In genomic region chr4:189941005-189941450, GRCh38 we compare ENCODE assay signal across 8 cellular contexts. TPM values are rescaled to one million over a fixed set of nuclear protein-coding genes. Genes with fewer than 3 reads are reported as not detected.
DNase-seq lines count a peak whose midpoint lies in the region; ATAC-seq and TF ChIP-seq lines count a peak whose summit lies in the region.

No MANE protein-coding gene starts in this region.

- H3K36me3 ChIP-seq in SK-N-MC (ENCODE audit: insufficient read depth, low read length) (0 out of 2 replicates have a peak, but pooled peaks cover 3% of the 10 kb centered on the region), skeletal muscle satellite cell (ENCODE audit: insufficient read depth, low read length) (no peaks in the 10 kb centered on the region)

- H3K27me3 ChIP-seq in skeletal muscle satellite cell (ENCODE audit: control insufficient read depth, insufficient read depth, low read length), result no peaks in the 10 kb centered on the region

- H3K4me2 ChIP-seq in skeletal muscle satellite cell (ENCODE audit: low read length), result peak overlapping the region; percentile 88

- ATAC-seq in GM21528 (IDR thresholded peaks at IDR 0.05; ENCODE audit: low FRiP score, unreplicated experiment) (peak; percentile 57), GM19467 (IDR thresholded peaks at IDR 0.05; ENCODE audit: unreplicated experiment) (no peak)

- H3K4me3 ChIP-seq in SK-N-MC (peak overlapping the region; percentile 88), foreskin fibroblast (ENCODE audit: low read depth in 1 of 2, low read length in 2 of 2) (peak overlapping the region; percentile 87 to 91), skeletal muscle satellite cell (ENCODE audit: low read length) (peak overlapping the region; percentile 90)

- H3K9ac ChIP-seq in SK-N-MC (ENCODE audit: insufficient read length) (peak overlapping the region; percentile 81), skeletal muscle satellite cell (ENCODE audit: low read depth, low read length) (peak overlapping the region; percentile 90)

- TF ChIP-seq CTCF in foreskin fibroblast (IDR thresholded peaks at IDR 0.05; ENCODE audit: low read depth, low read length), result no peak

- H3K9me3 ChIP-seq in SK-N-MC (ENCODE audit: low read depth, low read length), result no peaks in the 10 kb centered on the region
- no peaks in the 10 kb centered on the region for H3K9me3 ChIP-seq in skeletal muscle satellite cell (replicated peaks; ENCODE audit: low read length)

- H3K4me1 ChIP-seq in skeletal muscle satellite cell (ENCODE audit: control insufficient read depth, insufficient read depth, low read length), result peaks cover 10% of the 10 kb centered on the region

- DNase-seq in SK-N-MC (ENCODE audit: low read depth, low spot score) (no peak), foreskin fibroblast (no peak), SK-N-DZ (ENCODE audit: low spot score) (no peak), NCI-H1694 treated with DMSO at 0.1 percent for 48 hours (lab: John Stamatoyannopoulos, UW) (no peak), NCI-H345 (lab: John Stamatoyannopoulos, UW) (no peak)

- no peak overlapping the region for H3K27ac ChIP-seq in SK-N-MC

RNA-seq across cellular contexts. Expression of gene FRG1, which starts 0.4 kb away (rescaled TPM):
- 30.6 and 33.7 TPM in 2 replicates for total RNA-seq in skeletal muscle satellite cell (2012; rRNA removed)
- polyA plus RNA-seq in SK-N-DZ (2014; cell fraction: cytosol; rRNA removed), result 87.5 and 91.6 TPM in 2 replicates
- polyA plus RNA-seq in SK-N-DZ (2014; cell fraction: nucleus; rRNA removed), result 59.5 and 69.1 TPM in 2 replicates
